In the genomic region with DNA sequence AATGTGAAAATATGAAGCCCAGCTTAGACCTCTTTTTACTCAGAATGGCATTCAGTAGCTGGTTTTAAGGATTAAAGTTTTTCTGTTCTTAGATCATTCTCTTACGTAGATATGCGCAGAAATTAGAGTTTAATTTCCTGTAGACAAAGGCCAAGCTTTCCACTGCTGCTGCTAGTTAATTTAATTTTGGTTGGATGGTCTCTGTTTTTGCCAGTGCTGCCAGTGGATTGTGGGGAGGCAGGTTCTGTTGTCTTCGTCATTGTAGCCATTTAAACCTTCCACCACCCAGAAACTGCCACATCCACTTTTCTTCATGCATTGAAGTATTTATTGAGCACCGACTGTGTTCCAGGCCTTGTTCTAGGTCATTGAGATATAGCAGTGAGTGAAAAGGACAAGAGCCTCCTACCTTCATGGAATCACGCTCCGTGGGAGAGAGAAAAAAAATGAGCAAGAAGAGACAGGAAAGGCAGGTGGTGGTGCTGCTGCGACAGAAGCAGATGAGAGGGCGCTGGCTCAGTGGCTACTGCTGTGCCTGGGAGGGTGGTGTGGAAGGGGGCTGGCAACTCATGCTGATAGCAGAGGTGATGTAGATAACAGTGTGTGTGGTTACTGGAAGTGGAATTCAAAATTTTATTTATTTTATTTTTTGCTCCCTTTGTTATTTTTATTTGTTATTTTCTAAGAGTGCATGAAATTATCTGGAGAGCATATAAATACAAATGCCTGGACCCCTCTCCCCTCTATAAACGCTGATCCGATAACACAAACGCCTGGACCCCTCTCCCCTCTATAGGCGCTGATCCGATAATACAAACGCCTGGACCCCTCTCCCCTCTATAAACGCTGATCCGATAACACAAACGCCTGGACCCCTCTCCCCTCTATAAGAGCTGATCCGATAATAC, we compare ENCODE assay signal across 20 cellular contexts. TPM values are rescaled to one million over a fixed set of nuclear protein-coding genes. Genes with fewer than 3 reads are reported as not detected.
DNase-seq lines count a peak whose midpoint lies in the region; ATAC-seq and TF ChIP-seq lines count a peak whose summit lies in the region.
"Had no signal": no experiment of that assay in that cellular context is flagged by ENCODE, and none has a peak within 500 bp of the region (broad histone marks: within the 10 kb centered on the region; RNA-seq: fewer than 3 reads in every experiment).

No MANE protein-coding gene starts in this region.

- H3K27ac ChIP-seq in osteoblast (ENCODE audit: low read depth, low read length) = no peak overlapping the region
- no peak overlapping the region for H3K27ac ChIP-seq in aorta (ENCODE audit: low read depth in 1 of 2, low read length in 2 of 2)
- H3K27ac ChIP-seq in left lung = no peak overlapping the region
- H3K27ac ChIP-seq: 22Rv1, BLaER1 had no signal

- H3K4me1 Mint-ChIP-seq in activated CD4-positive, alpha-beta T cell treated with anti-CD3 and anti-CD28 coated beads for 36 hours = no peaks in the 10 kb centered on the region
- H3K4me1 Mint-ChIP-seq in glutamatergic neuron (ENCODE audit: low read depth, unreplicated experiment) = peaks cover 2% of the 10 kb centered on the region
- no peaks in the 10 kb centered on the region for H3K4me1 Mint-ChIP-seq in Caco-2 (ENCODE audit: low read depth, unreplicated experiment)

- no TSS peak for BruUV-seq in Caco-2 (replicated peaks; lab: Mats Ljungman, UMichigan)

- CTCF ChIA-PET in activated CD4-positive, alpha-beta T cell treated with anti-CD3 and anti-CD28 coated beads for 36 hours (lab: Charles Lee) = no interaction called here
- CTCF ChIA-PET in Caco-2 (lab: Charles Lee) = interaction anchor here (0.5 kb wide), 1 partner anchor 38 kb away, joined by 3 read pairs; no protein-coding TSS in a partner anchor

- POLR2A ChIA-PET in activated CD4-positive, alpha-beta T cell treated with anti-CD3 and anti-CD28 coated beads for 36 hours (lab: Charles Lee) = no interaction called here
- POLR2A ChIA-PET in Caco-2 (lab: Charles Lee) = no interaction called here

- WGBS in aorta, 2 donors = 91% methylated on average over 18 of the region's 18 CpGs

- peak overlapping the region; percentile 19 for H3K27ac Mint-ChIP-seq in activated CD4-positive, alpha-beta T cell treated with anti-CD3 and anti-CD28 coated beads for 36 hours
- H3K27ac Mint-ChIP-seq in glutamatergic neuron (ENCODE audit: unreplicated experiment) (peak overlapping the region; percentile 17), Caco-2 (ENCODE audit: unreplicated experiment) (no peak overlapping the region)
- H3K27ac Mint-ChIP-seq: HFFc6 had no signal

- H3K4me3 ChIP-seq in osteoblast (ENCODE audit: insufficient read depth, low read length) (no peak overlapping the region), aorta (ENCODE audit: low read length in 2 of 2) (no peak overlapping the region), left lung (no peak overlapping the region), Caco-2 (ENCODE audit: low read depth, low read length) (no peak overlapping the region)
- H3K4me3 ChIP-seq: BLaER1 had no signal

- peaks cover 17% of the 10 kb centered on the region for H4K20me1 ChIP-seq in osteoblast (ENCODE audit: insufficient read depth, low read length)

- no peaks in the 10 kb centered on the region for H3K27me3 ChIP-seq in osteoblast (ENCODE audit: insufficient read depth, low read length)
- H3K27me3 ChIP-seq in aorta (ENCODE audit: control insufficient read depth in 1 of 2, insufficient read depth in 2 of 2, low read length in 1 of 2) = no peaks in the 10 kb centered on the region
- H3K27me3 ChIP-seq in left lung = no peaks in the 10 kb centered on the region
- H3K27me3 ChIP-seq in Caco-2 (replicated peaks; ENCODE audit: control insufficient read depth, insufficient read depth, low read length) = no peaks in the 10 kb centered on the region
- H3K27me3 ChIP-seq: BLaER1 had no signal

- no peaks in the 10 kb centered on the region for H3K4me1 ChIP-seq in osteoblast (ENCODE audit: insufficient read depth, low read length)
- H3K4me1 ChIP-seq in aorta (ENCODE audit: control insufficient read depth in 1 of 2, insufficient read depth in 2 of 2, low read length in 2 of 2) = no peaks in the 10 kb centered on the region
- H3K4me1 ChIP-seq in left lung = no peaks in the 10 kb centered on the region
- no peaks in the 10 kb centered on the region for H3K4me1 ChIP-seq in Caco-2

- no peaks in the 10 kb centered on the region for H3K9me3 Mint-ChIP-seq in activated CD4-positive, alpha-beta T cell treated with anti-CD3 and anti-CD28 coated beads for 36 hours (ENCODE audit: low read depth)
- H3K9me3 Mint-ChIP-seq in glutamatergic neuron (ENCODE audit: unreplicated experiment) = peaks cover 3% of the 10 kb centered on the region
- no peaks in the 10 kb centered on the region for H3K9me3 Mint-ChIP-seq in Caco-2 (ENCODE audit: unreplicated experiment)
- H3K9me3 Mint-ChIP-seq: CD8-positive, alpha-beta memory T cell; HFFc6 had no signal

- no peaks in the 10 kb centered on the region for H3K27me3 Mint-ChIP-seq in activated CD4-positive, alpha-beta T cell treated with anti-CD3 and anti-CD28 coated beads for 36 hours
- peaks cover 12% of the 10 kb centered on the region for H3K27me3 Mint-ChIP-seq in glutamatergic neuron (ENCODE audit: unreplicated experiment)
- no peaks in the 10 kb centered on the region for H3K27me3 Mint-ChIP-seq in Caco-2 (ENCODE audit: insufficient read depth, unreplicated experiment)
- H3K27me3 Mint-ChIP-seq: CD8-positive, alpha-beta memory T cell had no signal

- ATAC-seq in activated CD4-positive, alpha-beta T cell treated with anti-CD3 and anti-CD28 coated beads for 36 hours = no peak
- ATAC-seq in aorta (ENCODE audit: low FRiP score) (no peak), left lung (no peak)

- H3K9me3 ChIP-seq in osteoblast (ENCODE audit: low read depth, low read length) = no peaks in the 10 kb centered on the region
- H3K9me3 ChIP-seq in aorta (ENCODE audit: control insufficient read depth, low read length) = no peaks in the 10 kb centered on the region
- H3K9me3 ChIP-seq in left lung = no peaks in the 10 kb centered on the region
- H3K9me3 ChIP-seq in Caco-2 = no peaks in the 10 kb centered on the region
- H3K9me3 ChIP-seq: BLaER1 had no signal

- H3K4me3 Mint-ChIP-seq in activated CD4-positive, alpha-beta T cell treated with anti-CD3 and anti-CD28 coated beads for 36 hours = no peak overlapping the region
- H3K4me3 Mint-ChIP-seq in glutamatergic neuron (ENCODE audit: unreplicated experiment) = no peak overlapping the region
- H3K4me3 Mint-ChIP-seq in Caco-2 (ENCODE audit: unreplicated experiment) = no peak overlapping the region
- H3K4me3 Mint-ChIP-seq: CD8-positive, alpha-beta memory T cell; HFFc6 had no signal

- H3K4me2 ChIP-seq in osteoblast (ENCODE audit: insufficient read depth, low read length) = no peak overlapping the region
- H3K4me2 ChIP-seq: BLaER1 had no signal

- DNase-seq in activated CD4-positive, alpha-beta T cell treated with anti-CD3 and anti-CD28 coated beads for 36 hours = no peak
- no peak for DNase-seq in activated CD4-positive, alpha-beta T cell treated with anti-CD3 and anti-CD28 coated beads for 1 hour
- DNase-seq in SK-N-DZ (ENCODE audit: low spot score) = peak; percentile 25
- no peak for DNase-seq in glutamatergic neuron
- DNase-seq in osteoblast (ENCODE audit: insufficient read length, low spot score, missing footprints) = peak; percentile 34
- DNase-seq in aorta = no peak
- DNase-seq in left lung = no peak
- DNase-seq in Caco-2 = no peak
- DNase-seq: CD8-positive, alpha-beta memory T cell; DMS 273 treated with DMSO at 0.1 percent for 48 hours; GF-D8; HFFc6; IMR-90; Karpas-422; MM.1S; NCI-H1092 treated with DMSO at 0.1 percent for 48 hours; NCI-H510A treated with DMSO at 0.1 percent for 48 hours; NCI-H82 had no signal

- H3K36me3 ChIP-seq in osteoblast (ENCODE audit: insufficient read depth, low read length) (peaks cover 94% of the 10 kb centered on the region), aorta (ENCODE audit: control insufficient read depth in 1 of 2, insufficient read depth in 2 of 2, low read length in 1 of 2) (peaks cover 12 to 34% of the 10 kb centered on the region in 2 donors), left lung (peaks cover 0 to 100% of the 10 kb centered on the region in 2 donors), Caco-2 (ENCODE audit: control insufficient read depth, insufficient read depth, low read length) (no peaks in the 10 kb centered on the region; the same call in 1 of the 2 replicates)

- no peak overlapping the region for H2AFZ ChIP-seq in osteoblast (ENCODE audit: low read length)

- TF ChIP-seq CTCF in glutamatergic neuron (IDR thresholded peaks at IDR 0.05; ENCODE audit: partially characterized antibody, unreplicated experiment) = no peak
- no peak for TF ChIP-seq CTCF in osteoblast (IDR thresholded peaks at IDR 0.05; ENCODE audit: extremely low read depth, low read depth, low read length)
- no peak for TF ChIP-seq CTCF in left lung (IDR thresholded peaks at IDR 0.05)
- TF ChIP-seq CTCF in Caco-2 (IDR thresholded peaks at IDR 0.05; ENCODE audit: insufficient read depth in 1 of 2, low read depth in 1 of 2, low read length in 1 of 2, severe bottlenecking in 1 of 2, unreplicated experiment in 1 of 2) = no peak

- intact Hi-C loops in activated CD4-positive, alpha-beta T cell treated with anti-CD3 and anti-CD28 coated beads for 36 hours (cut with DNase I, micrococcal nuclease) = no loop called here
- intact Hi-C loops in aorta (cut with DNase I) = no loop called here
- intact Hi-C loops in left lung (cut with DNase I) = no loop called here
- intact Hi-C loops in Caco-2 (cut with micrococcal nuclease; ENCODE audit: unreplicated experiment) = no loop called here

- peaks cover 68% of the 10 kb centered on the region for H3K79me2 ChIP-seq in osteoblast (ENCODE audit: insufficient read depth, low read length)

- H3K36me3 Mint-ChIP-seq in activated CD4-positive, alpha-beta T cell treated with anti-CD3 and anti-CD28 coated beads for 36 hours (ENCODE audit: low read depth) = peaks cover 64% of the 10 kb centered on the region
- H3K36me3 Mint-ChIP-seq in glutamatergic neuron (ENCODE audit: unreplicated experiment) (peaks cover 9% of the 10 kb centered on the region), Caco-2 (ENCODE audit: insufficient read depth, unreplicated experiment) (peaks cover 84% of the 10 kb centered on the region)

RNA-seq across cellular contexts. Expression of gene DYNC1H1, which starts 33.3 kb away (rescaled TPM):
- 100 to 1,000 TPM; 283 to 293 TPM for total RNA-seq in activated CD4-positive, alpha-beta T cell treated with anti-CD3 and anti-CD28 coated beads for 36 hours
- polyA plus RNA-seq in SK-N-DZ (2014; cell fraction: cytosol; rRNA removed) = 86.0 and 102 TPM in 2 replicates
- 93.2 and 101 TPM in 2 replicates for polyA plus RNA-seq in SK-N-DZ (2014; cell fraction: nucleus; rRNA removed)
- 2,051 TPM for total RNA-seq in glutamatergic neuron (ENCODE audit: unreplicated experiment)
- 332 and 340 TPM in 2 replicates for total RNA-seq in osteoblast
- 100 to 1,000 TPM; 451 to 481 TPM for total RNA-seq in aorta
- 100 to 1,000 TPM in 1 of 2 donors, 10 to 100 TPM in 1; 26.5 to 151 TPM for polyA plus RNA-seq in aorta
- total RNA-seq in left lung = 100 to 1,000 TPM; 492 to 514 TPM
- 349 and 351 TPM in 2 replicates for total RNA-seq in Caco-2 (2022)

Comparison
In these comparisons a context has a peak if more than half of its experiments do, and no peak if none do; other contexts are left out.
1. DNase-seq: peak in SK-N-DZ (single experiment) and osteoblast (single experiment); none in activated CD4-positive, alpha-beta T cell treated with anti-CD3 and anti-CD28 coated beads for 36 hours (single experiment), activated CD4-positive, alpha-beta T cell treated with anti-CD3 and anti-CD28 coated beads for 1 hour (single experiment), glutamatergic neuron (single experiment), aorta (0 of 2), left lung (0 of 2) and Caco-2 (0 of 2).